13 cellular contexts compared by ENCODE assay signal in genomic region chr5:53820802-53821171, GRCh38.
DNase-seq lines count a peak whose midpoint lies in the region; ATAC-seq and TF ChIP-seq lines count a peak whose summit lies in the region.
"Had no signal": no experiment of that assay in that cellular context is flagged by ENCODE, and none has a peak within 500 bp of the region (broad histone marks: within the 10 kb centered on the region; RNA-seq: fewer than 3 reads in every experiment).

No MANE protein-coding gene starts in this region.

- no peaks in the 10 kb centered on the region for H3K36me3 ChIP-seq in upper lobe of left lung

- TF ChIP-seq CTCF in upper lobe of left lung (IDR thresholded peaks at IDR 0.05): no peak

- H3K4me3 ChIP-seq in upper lobe of left lung: no peak overlapping the region
- H3K4me3 ChIP-seq: A549 had no signal

- H3K27me3 ChIP-seq in upper lobe of left lung: no peaks in the 10 kb centered on the region

- WGBS in upper lobe of left lung, 2 donors: 95 to 98% methylated on average over 3 of the region's 3 CpGs

- no peaks in the 10 kb centered on the region for H3K4me1 ChIP-seq in upper lobe of left lung
- H3K4me1 ChIP-seq: A549 had no signal

- TF ChIP-seq POLR2A in upper lobe of left lung (IDR thresholded peaks at IDR 0.05): no peak

- H3K9me3 ChIP-seq in upper lobe of left lung: no peaks in the 10 kb centered on the region
- H3K9me3 ChIP-seq: A549 had no signal

- peak; percentile 96 for ATAC-seq in HG02642 (IDR thresholded peaks at IDR 0.05; ENCODE audit: poor library complexity, unreplicated experiment)
- peak; percentile 98 for ATAC-seq in HG03442 (IDR thresholded peaks at IDR 0.05; ENCODE audit: unreplicated experiment)
- no peak for ATAC-seq in left colon
- ATAC-seq in upper lobe of left lung (ENCODE audit: low FRiP score in 2 of 2): no peak
- ATAC-seq: A549 had no signal

- no peak for TF ChIP-seq EP300 in upper lobe of left lung (IDR thresholded peaks at IDR 0.05)

- DNase-seq in DMS 273 treated with DMSO at 0.1 percent for 48 hours (lab: John Stamatoyannopoulos, UW): peak; percentile 81
- peak; percentile 30 for DNase-seq in GM19240 (ENCODE audit: insufficient read length, low spot score)
- DNase-seq in left colon: no peak
- DNase-seq in upper lobe of left lung: no peak
- DNase-seq in NCI-H2196 treated with DMSO at 0.1 percent for 48 hours (lab: John Stamatoyannopoulos, UW; ENCODE audit: unreplicated experiment): no peak
- DNase-seq in occipital lobe (lab: John Stamatoyannopoulos, UW): no peak
- DNase-seq: activated CD4-positive, alpha-beta T cell treated with anti-CD3 and anti-CD28 coated beads, Interleukin-2, amount 10 ng/mL, durations not matched to agents 24 days and 14 days; hypothalamus; NCI-H187; SHP77 had no signal

- intact Hi-C loops in left colon (cut with DNase I, micrococcal nuclease): no loop called here

- no peak overlapping the region for H3K27ac ChIP-seq in upper lobe of left lung
- H3K27ac ChIP-seq: A549 had no signal

Comparison
In these comparisons a context has a peak if more than half of its experiments do, and no peak if none do; other contexts are left out.
1. DNase-seq: peak in DMS 273 treated with DMSO at 0.1 percent for 48 hours (single experiment) and GM19240 (single experiment); none in left colon (0 of 2), upper lobe of left lung (0 of 2), NCI-H2196 treated with DMSO at 0.1 percent for 48 hours (single experiment) and occipital lobe (single experiment).
2. ATAC-seq: peak in HG02642 (single experiment) and HG03442 (single experiment); none in left colon (single experiment) and upper lobe of left lung (0 of 2).